Comparison of ENCODE assay signal across 8 cellular contexts in genomic region chr5:34930527-34930844, GRCh38. TPM values are rescaled to one million over a fixed set of nuclear protein-coding genes. Genes with fewer than 3 reads are reported as not detected.
DNase-seq lines count a peak whose midpoint lies in the region; ATAC-seq and TF ChIP-seq lines count a peak whose summit lies in the region.

No MANE protein-coding gene starts in this region.

- H3K4me3 Mint-ChIP-seq in stimulated activated effector memory CD8-positive, alpha-beta T cell treated with anti-CD3 and anti-CD28 coated beads, Interleukin-12 subunit alpha, Interleukin-12 subunit beta, amount 100 ng/mL, for 72 hours = peak overlapping the region; percentile 93

- no peaks in the 10 kb centered on the region for H3K9me2 ChIP-seq in hepatocyte (replicated peaks; ENCODE audit: insufficient read depth)

- H3K36me3 Mint-ChIP-seq in stimulated activated effector memory CD8-positive, alpha-beta T cell treated with anti-CD3 and anti-CD28 coated beads, Interleukin-12 subunit alpha, Interleukin-12 subunit beta, amount 100 ng/mL, for 72 hours = peaks cover 56% of the 10 kb centered on the region

- H3K4me1 ChIP-seq in hepatocyte (ENCODE audit: insufficient read depth) = peaks cover 13% of the 10 kb centered on the region

- 2% methylated on average over 2 of the region's 2 CpGs for WGBS in hepatocyte (ENCODE audit: low lambda C conversion rate, missing lambda C conversion rate)

- no peaks in the 10 kb centered on the region for H3K9me3 Mint-ChIP-seq in stimulated activated effector memory CD8-positive, alpha-beta T cell treated with anti-CD3 and anti-CD28 coated beads, Interleukin-12 subunit alpha, Interleukin-12 subunit beta, amount 100 ng/mL, for 72 hours

- peak overlapping the region; percentile 99 for H3K4me3 ChIP-seq in WERI-Rb-1 (ENCODE audit: low read depth, low read length)
- peak overlapping the region; percentile 64 for H3K4me3 ChIP-seq in hepatocyte

- H3K36me3 ChIP-seq in WERI-Rb-1 (peaks cover 49% of the 10 kb centered on the region), hepatocyte (replicated peaks; ENCODE audit: insufficient read depth, low read depth) (no peaks in the 10 kb centered on the region)

- H3K9me3 ChIP-seq in WERI-Rb-1 (ENCODE audit: severe bottlenecking) = no peaks in the 10 kb centered on the region
- no peaks in the 10 kb centered on the region for H3K9me3 ChIP-seq in hepatocyte (ENCODE audit: low read depth)

- peaks cover 55% of the 10 kb centered on the region for H3K79me2 ChIP-seq in hepatocyte

- H3K4me2 ChIP-seq in hepatocyte = peak overlapping the region; percentile 84

- H2AFZ ChIP-seq in hepatocyte = peak overlapping the region; percentile 46

- H3K27ac Mint-ChIP-seq in stimulated activated effector memory CD8-positive, alpha-beta T cell treated with anti-CD3 and anti-CD28 coated beads, Interleukin-12 subunit alpha, Interleukin-12 subunit beta, amount 100 ng/mL, for 72 hours = peak overlapping the region; percentile 95

- peaks cover 34% of the 10 kb centered on the region for H3K4me1 Mint-ChIP-seq in stimulated activated effector memory CD8-positive, alpha-beta T cell treated with anti-CD3 and anti-CD28 coated beads, Interleukin-12 subunit alpha, Interleukin-12 subunit beta, amount 100 ng/mL, for 72 hours

- H3K27me3 ChIP-seq in WERI-Rb-1 (ENCODE audit: insufficient read depth, low read depth, severe bottlenecking) = no peaks in the 10 kb centered on the region
- no peaks in the 10 kb centered on the region for H3K27me3 ChIP-seq in hepatocyte

- DNase-seq in NCI-H1105 treated with DMSO at 0.1 percent for 48 hours (lab: John Stamatoyannopoulos, UW) (peak; percentile 36), NCI-H1105 (lab: John Stamatoyannopoulos, UW) (no peak), WERI-Rb-1 (no peak), hepatocyte (ENCODE audit: low spot score) (no peak), mesenteric fat pad (ENCODE audit: low spot score) (no peak), NCI-H1092 treated with DMSO at 0.1 percent for 48 hours (lab: John Stamatoyannopoulos, UW) (no peak)
- no peak for DNase-seq in stimulated activated effector memory CD8-positive, alpha-beta T cell treated with anti-CD3 and anti-CD28 coated beads, Interleukin-12 subunit alpha, Interleukin-12 subunit beta, amount 100 ng/mL, for 72 hours (ENCODE audit: low spot score in 2 of 2)

- no peak overlapping the region; the same call in 1 of the 2 replicates for H3K27ac ChIP-seq in WERI-Rb-1
- H3K27ac ChIP-seq in hepatocyte = peak overlapping the region; percentile 99

- no peak for TF ChIP-seq CTCF in WERI-Rb-1 (IDR thresholded peaks at IDR 0.05; ENCODE audit: low read depth, low read length)
- TF ChIP-seq CTCF in hepatocyte (IDR thresholded peaks at IDR 0.05; ENCODE audit: poor library complexity) = no peak

- peaks cover 9% of the 10 kb centered on the region for H4K20me1 ChIP-seq in hepatocyte (ENCODE audit: insufficient read depth, poor library complexity, severe bottlenecking)

- ATAC-seq in stimulated activated effector memory CD8-positive, alpha-beta T cell treated with anti-CD3 and anti-CD28 coated beads, Interleukin-12 subunit alpha, Interleukin-12 subunit beta, amount 100 ng/mL, for 72 hours = no peak
- ATAC-seq in HG03469 (IDR thresholded peaks at IDR 0.05; ENCODE audit: unreplicated experiment) = no peak

RNA-seq across cellular contexts. Expression of gene DNAJC21, which starts 1.1 kb away (rescaled TPM):
- total RNA-seq in hepatocyte = 37.3 and 39.5 TPM in 2 replicates
- 29.1 and 40.0 TPM in 2 replicates for polyA plus RNA-seq in hepatocyte
- 34.9 TPM for total RNA-seq in mesenteric fat pad

RNA-seq across cellular contexts. Expression of gene BRIX1, which starts 15.0 kb away (rescaled TPM):
- total RNA-seq in hepatocyte (27.5 and 28.7 TPM in 2 replicates), mesenteric fat pad (25.4 TPM)
- polyA plus RNA-seq in hepatocyte = 25.3 and 28.6 TPM in 2 replicates

RNA-seq across cellular contexts. Expression of gene RAD1, which starts 15.2 kb away (rescaled TPM):
- 18.5 and 33.2 TPM in 2 replicates for total RNA-seq in hepatocyte
- 24.2 and 25.2 TPM in 2 replicates for polyA plus RNA-seq in hepatocyte
- total RNA-seq in mesenteric fat pad = 16.1 TPM
